ENCODE assay signal across 20 cellular contexts in genomic region chr17:6456321-6456720, GRCh38. TPM values are rescaled to one million over a fixed set of nuclear protein-coding genes. Genes with fewer than 3 reads are reported as not detected.
DNase-seq lines count a peak whose midpoint lies in the region; ATAC-seq and TF ChIP-seq lines count a peak whose summit lies in the region.
"Had no signal": no experiment of that assay in that cellular context is flagged by ENCODE, and none has a peak within 500 bp of the region (broad histone marks: within the 10 kb centered on the region; RNA-seq: fewer than 3 reads in every experiment).

No MANE protein-coding gene starts in this region.

- peaks cover 1% of the 10 kb centered on the region for H3K4me1 Mint-ChIP-seq in mesothelial cell of epicardium
- peaks cover 28% of the 10 kb centered on the region for H3K4me1 Mint-ChIP-seq in stimulated activated effector memory CD8-positive, alpha-beta T cell treated with anti-CD3 and anti-CD28 coated beads, Interleukin-12 subunit alpha, Interleukin-12 subunit beta, amount 100 ng/mL, for 72 hours

- H3K4me3 Mint-ChIP-seq in mesothelial cell of epicardium = peak overlapping the region; percentile 41
- peak overlapping the region; percentile 14 for H3K4me3 Mint-ChIP-seq in stimulated activated effector memory CD8-positive, alpha-beta T cell treated with anti-CD3 and anti-CD28 coated beads, Interleukin-12 subunit alpha, Interleukin-12 subunit beta, amount 100 ng/mL, for 72 hours

- no peak overlapping the region for H3K27ac Mint-ChIP-seq in mesothelial cell of epicardium
- no peak overlapping the region for H3K27ac Mint-ChIP-seq in stimulated activated effector memory CD8-positive, alpha-beta T cell treated with anti-CD3 and anti-CD28 coated beads, Interleukin-12 subunit alpha, Interleukin-12 subunit beta, amount 100 ng/mL, for 72 hours

- intact Hi-C loops in Right ventricle myocardium inferior (cut with DNase I) (no loop called here), cardiac septum (cut with DNase I) (no loop called here)

- CTCF ChIA-PET in RWPE1 (lab: Yijun Ruan, JAX) = no interaction called here

- TF ChIP-seq CTCF in RWPE1 (conservative IDR thresholded peaks at IDR 0.05; ENCODE audit: low read depth) = no peak
- no peak for TF ChIP-seq CTCF in mesothelial cell of epicardium (IDR thresholded peaks at IDR 0.05; ENCODE audit: unreplicated experiment)

- H3K27ac ChIP-seq in RWPE1 = peak overlapping the region; percentile 71

- POLR2A ChIA-PET in RWPE1 (lab: Yijun Ruan, JAX; ENCODE audit: low non-redundant PET) = no interaction called here

- ATAC-seq in Right ventricle myocardium inferior (no peak), HG03045 (IDR thresholded peaks at IDR 0.05; ENCODE audit: unreplicated experiment) (no peak)
- ATAC-seq in stimulated activated effector memory CD8-positive, alpha-beta T cell treated with anti-CD3 and anti-CD28 coated beads, Interleukin-12 subunit alpha, Interleukin-12 subunit beta, amount 100 ng/mL, for 72 hours = no peak
- ATAC-seq: activated CD4-positive, CD25-positive, alpha-beta regulatory T cell treated with anti-CD3 and anti-CD28 coated beads, Interleukin-2, amount 50 U/mL, for 24 hours had no signal

- no peaks in the 10 kb centered on the region for H3K36me3 Mint-ChIP-seq in mesothelial cell of epicardium
- no peaks in the 10 kb centered on the region for H3K36me3 Mint-ChIP-seq in stimulated activated effector memory CD8-positive, alpha-beta T cell treated with anti-CD3 and anti-CD28 coated beads, Interleukin-12 subunit alpha, Interleukin-12 subunit beta, amount 100 ng/mL, for 72 hours

- H3K27me3 Mint-ChIP-seq in mesothelial cell of epicardium (ENCODE audit: low read depth) = peaks cover 30% of the 10 kb centered on the region

- peak; percentile 30 for DNase-seq in Right ventricle myocardium inferior (ENCODE audit: missing footprints)
- no peak for DNase-seq in cardiac septum (ENCODE audit: low spot score)
- DNase-seq in RWPE1 (ENCODE audit: low spot score) = no peak
- DNase-seq in mesothelial cell of epicardium (ENCODE audit: low spot score in 2 of 2, unreplicated experiment in 2 of 2) = no peak
- DNase-seq in stimulated activated effector memory CD8-positive, alpha-beta T cell treated with anti-CD3 and anti-CD28 coated beads, Interleukin-12 subunit alpha, Interleukin-12 subunit beta, amount 100 ng/mL, for 72 hours (ENCODE audit: low spot score in 2 of 2) = no peak
- DNase-seq in NCI-H526 (lab: John Stamatoyannopoulos, UW) = no peak
- no peak for DNase-seq in putamen (ENCODE audit: low spot score)
- DNase-seq: activated effector memory CD4-positive, alpha-beta T cell treated with Interleukin-2 at 50 U/mL for 16 hours; Caco-2; KBM-7; NCI-H1105; NCI-H2227 treated with DMSO at 0.1 percent for 48 hours; SIG-M5 had no signal

- H3K9me3 Mint-ChIP-seq in mesothelial cell of epicardium = no peaks in the 10 kb centered on the region
- H3K9me3 Mint-ChIP-seq in stimulated activated effector memory CD8-positive, alpha-beta T cell treated with anti-CD3 and anti-CD28 coated beads, Interleukin-12 subunit alpha, Interleukin-12 subunit beta, amount 100 ng/mL, for 72 hours = no peaks in the 10 kb centered on the region

RNA-seq across cellular contexts. Expression of gene PIMREG, which starts 12.1 kb away (rescaled TPM):
- 0.60 TPM for total RNA-seq in Right ventricle myocardium inferior
- total RNA-seq in cardiac septum = not detected
- total RNA-seq in mesothelial cell of epicardium = 12.1 to 13.9 TPM (median 12.2 TPM) in 3 replicates

RNA-seq across cellular contexts. Expression of gene AIPL1, which starts 21.4 kb away (rescaled TPM):
- total RNA-seq in Right ventricle myocardium inferior (not detected), cardiac septum (not detected), mesothelial cell of epicardium (not detected in 3 replicates)
- total RNA-seq: Caco-2; G401; mucosa of gallbladder; posterior vena cava; T-helper 2 cell treated with Interferon-gamma antibody and Interleukin-4, amounts not matched to agents 100 ng/mL and 5 ng/mL, for 36 hours; temporal lobe had no signal
